Comparison of ENCODE assay signal across 20 cellular contexts in the genomic region with DNA sequence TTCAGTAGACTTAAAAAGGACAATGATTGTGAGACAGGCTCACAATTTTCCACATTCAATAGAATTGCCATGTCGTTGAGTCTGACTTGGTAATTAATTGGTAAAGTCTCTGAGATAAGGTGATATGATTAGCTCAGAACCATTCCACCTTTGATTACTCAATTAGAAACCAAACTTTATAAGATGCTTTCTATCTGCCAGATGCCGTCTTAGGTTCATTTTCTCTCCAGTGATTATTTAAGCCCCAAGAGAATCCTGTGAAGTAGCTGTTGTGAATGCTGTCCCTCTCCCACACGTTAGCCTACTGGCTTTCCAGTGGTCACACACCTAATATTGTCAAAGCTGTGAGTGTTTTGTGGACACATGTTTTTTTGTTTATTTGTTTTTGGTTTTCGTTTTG.
"Had no signal": no experiment of that assay in that cellular context is flagged by ENCODE, and none has a peak within 500 bp of the region (broad histone marks: within the 10 kb centered on the region; RNA-seq: fewer than 3 reads in every experiment).

No MANE protein-coding gene starts in this region.

- H3K27me3 Mint-ChIP-seq: natural killer cell treated with Interleukin-12 subunit alpha and Interleukin-12 subunit beta and Interleukin-15 and Interleukin-18, amount 100 ng/mL, for 72 hours; progenitor cell of endocrine pancreas had no signal

- H3K4me3 Mint-ChIP-seq: natural killer cell treated with Interleukin-12 subunit alpha and Interleukin-12 subunit beta and Interleukin-15 and Interleukin-18, amount 100 ng/mL, for 72 hours had no signal

- H3K27me3 ChIP-seq: heart left ventricle, pancreas, stomach, transverse colon had no signal

- H3K9me3 Mint-ChIP-seq: natural killer cell treated with Interleukin-12 subunit alpha and Interleukin-12 subunit beta and Interleukin-15 and Interleukin-18, amount 100 ng/mL, for 72 hours had no signal

- ATAC-seq: heart left ventricle; left ventricle myocardium superior; natural killer cell treated with Interleukin-12 subunit alpha and Interleukin-12 subunit beta and Interleukin-15 and Interleukin-18, amount 100 ng/mL, for 72 hours; pancreas; right cardiac atrium had no signal

- H3K36me3 ChIP-seq: heart left ventricle, pancreas, stomach, thoracic aorta, transverse colon had no signal

- H3K4me3 ChIP-seq: heart left ventricle, lung, pancreas, stomach, thoracic aorta, transverse colon had no signal

- H3K9me3 ChIP-seq: pancreas, thoracic aorta, transverse colon had no signal

- H3K27ac Mint-ChIP-seq: natural killer cell treated with Interleukin-12 subunit alpha and Interleukin-12 subunit beta and Interleukin-15 and Interleukin-18, amount 100 ng/mL, for 72 hours; progenitor cell of endocrine pancreas had no signal

- H3K27ac ChIP-seq: heart left ventricle, pancreas, stomach, thoracic aorta, transverse colon had no signal

- DNase-seq: effector memory CD4-positive, alpha-beta T cell; heart left ventricle; hippocampal formation; left colon; left ventricle myocardium superior; mesenchymal stem cell; midbrain; occipital lobe; pancreas; right cardiac atrium; small intestine; stimulated activated CD4-positive, alpha-beta T cell treated with anti-CD3 and anti-CD28 coated beads, Interleukin-12 subunit alpha, Interleukin-12 subunit beta, amount 100 ng/mL, for 4 hours; stimulated activated naive CD4-positive, alpha-beta T cell; stomach; substantia nigra; transverse colon had no signal
